In genomic region chr6:101011165-101011564, GRCh38 we compare ENCODE assay signal across 9 cellular contexts.
DNase-seq lines count a peak whose midpoint lies in the region; ATAC-seq and TF ChIP-seq lines count a peak whose summit lies in the region.
"Had no signal": no experiment of that assay in that cellular context is flagged by ENCODE, and none has a peak within 500 bp of the region (broad histone marks: within the 10 kb centered on the region; RNA-seq: fewer than 3 reads in every experiment).

No MANE protein-coding gene starts in this region.

- no peak for TF ChIP-seq EP300 in stomach (IDR thresholded peaks at IDR 0.05)

- H3K27me3 ChIP-seq in GM06990 (replicated peaks; ENCODE audit: control insufficient read depth, insufficient read depth, low read length) (no peaks in the 10 kb centered on the region), stomach (no peaks in the 10 kb centered on the region)

- H3K27ac ChIP-seq in stomach = no peak overlapping the region

- H3K27me3 Mint-ChIP-seq in activated naive CD8-positive, alpha-beta T cell treated with anti-CD3 and anti-CD28 coated beads, Interleukin-2, amount 10 ng/mL, durations not matched to agents 7 days and 5 days = no peaks in the 10 kb centered on the region

- H3K4me3 ChIP-seq in GM06990 (replicated peaks; ENCODE audit: low read depth, low read length) (no peak overlapping the region), stomach (no peak overlapping the region)
- H3K4me3 ChIP-seq: K562 had no signal

- H3K4me1 ChIP-seq in stomach = no peaks in the 10 kb centered on the region

- H3K36me3 ChIP-seq in GM06990 (ENCODE audit: control insufficient read depth, insufficient read depth, low read length) = no peaks in the 10 kb centered on the region
- H3K36me3 ChIP-seq in stomach = no peaks in the 10 kb centered on the region

- no peaks in the 10 kb centered on the region for H3K9me3 Mint-ChIP-seq in activated naive CD8-positive, alpha-beta T cell treated with anti-CD3 and anti-CD28 coated beads, Interleukin-2, amount 10 ng/mL, durations not matched to agents 7 days and 5 days

- 35 to 47% (median 38%) methylated on average over 2 of the region's 2 CpGs for WGBS in stomach, 5 donors

- DNase-seq in GM06990 (ENCODE audit: extremely low read depth, insufficient read length) (peak; percentile 7), hippocampal formation (lab: John Stamatoyannopoulos, UW) (no peak), cerebellar nuclear complex (lab: John Stamatoyannopoulos, UW) (no peak), HuH-7 (ENCODE audit: low spot score) (no peak), stomach (no peak)
- DNase-seq in activated naive CD8-positive, alpha-beta T cell treated with anti-CD3 and anti-CD28 coated beads, Interleukin-2, amount 10 ng/mL, durations not matched to agents 7 days and 5 days = no peak

- H3K27ac Mint-ChIP-seq in activated naive CD8-positive, alpha-beta T cell treated with anti-CD3 and anti-CD28 coated beads, Interleukin-2, amount 10 ng/mL, durations not matched to agents 7 days and 5 days = no peak overlapping the region

- intact Hi-C loops in stomach (cut with DNase I; ENCODE audit: low total_unique reads) = no loop called here

- POLR2A ChIA-PET in activated naive CD8-positive, alpha-beta T cell treated with anti-CD3 and anti-CD28 coated beads, Interleukin-2, amount 10 ng/mL, durations not matched to agents 7 days and 5 days (lab: Charles Lee) = no interaction called here

- no peak for TF ChIP-seq POLR2A in stomach (IDR thresholded peaks at IDR 0.05)

- no peaks in the 10 kb centered on the region for H3K9me3 ChIP-seq in stomach

- peak; percentile 97 for ATAC-seq in GM19452 (IDR thresholded peaks at IDR 0.05; ENCODE audit: unreplicated experiment)
- ATAC-seq in HG03432 (IDR thresholded peaks at IDR 0.05; ENCODE audit: unreplicated experiment) = peak; percentile 94
- ATAC-seq in activated naive CD8-positive, alpha-beta T cell treated with anti-CD3 and anti-CD28 coated beads, Interleukin-2, amount 10 ng/mL, durations not matched to agents 7 days and 5 days (ENCODE audit: low read depth) = peak; percentile 71
- ATAC-seq: K562 had no signal

- TF ChIP-seq CTCF in GM06990 (IDR thresholded peaks at IDR 0.05; ENCODE audit: insufficient read depth, low read length, poor library complexity, severe bottlenecking) (no peak), stomach (IDR thresholded peaks at IDR 0.05) (no peak)

- H3K36me3 Mint-ChIP-seq in activated naive CD8-positive, alpha-beta T cell treated with anti-CD3 and anti-CD28 coated beads, Interleukin-2, amount 10 ng/mL, durations not matched to agents 7 days and 5 days = no peaks in the 10 kb centered on the region

- peak overlapping the region; percentile 41 for H3K4me3 Mint-ChIP-seq in activated naive CD8-positive, alpha-beta T cell treated with anti-CD3 and anti-CD28 coated beads, Interleukin-2, amount 10 ng/mL, durations not matched to agents 7 days and 5 days

- H3K4me1 Mint-ChIP-seq in activated naive CD8-positive, alpha-beta T cell treated with anti-CD3 and anti-CD28 coated beads, Interleukin-2, amount 10 ng/mL, durations not matched to agents 7 days and 5 days = peaks cover 6% of the 10 kb centered on the region
